1 cellular context compared by ENCODE assay signal in genomic region chr1:230749150-230749549, GRCh38.
TF ChIP-seq lines count a peak whose summit lies in the region.

No MANE protein-coding gene starts in this region.

TF ChIP-seq in H1, 55 proteins besides CTCF, POLR2A, EP300 and RAD21 (continued from another document):
- TF ChIP-seq, protein P1, sequence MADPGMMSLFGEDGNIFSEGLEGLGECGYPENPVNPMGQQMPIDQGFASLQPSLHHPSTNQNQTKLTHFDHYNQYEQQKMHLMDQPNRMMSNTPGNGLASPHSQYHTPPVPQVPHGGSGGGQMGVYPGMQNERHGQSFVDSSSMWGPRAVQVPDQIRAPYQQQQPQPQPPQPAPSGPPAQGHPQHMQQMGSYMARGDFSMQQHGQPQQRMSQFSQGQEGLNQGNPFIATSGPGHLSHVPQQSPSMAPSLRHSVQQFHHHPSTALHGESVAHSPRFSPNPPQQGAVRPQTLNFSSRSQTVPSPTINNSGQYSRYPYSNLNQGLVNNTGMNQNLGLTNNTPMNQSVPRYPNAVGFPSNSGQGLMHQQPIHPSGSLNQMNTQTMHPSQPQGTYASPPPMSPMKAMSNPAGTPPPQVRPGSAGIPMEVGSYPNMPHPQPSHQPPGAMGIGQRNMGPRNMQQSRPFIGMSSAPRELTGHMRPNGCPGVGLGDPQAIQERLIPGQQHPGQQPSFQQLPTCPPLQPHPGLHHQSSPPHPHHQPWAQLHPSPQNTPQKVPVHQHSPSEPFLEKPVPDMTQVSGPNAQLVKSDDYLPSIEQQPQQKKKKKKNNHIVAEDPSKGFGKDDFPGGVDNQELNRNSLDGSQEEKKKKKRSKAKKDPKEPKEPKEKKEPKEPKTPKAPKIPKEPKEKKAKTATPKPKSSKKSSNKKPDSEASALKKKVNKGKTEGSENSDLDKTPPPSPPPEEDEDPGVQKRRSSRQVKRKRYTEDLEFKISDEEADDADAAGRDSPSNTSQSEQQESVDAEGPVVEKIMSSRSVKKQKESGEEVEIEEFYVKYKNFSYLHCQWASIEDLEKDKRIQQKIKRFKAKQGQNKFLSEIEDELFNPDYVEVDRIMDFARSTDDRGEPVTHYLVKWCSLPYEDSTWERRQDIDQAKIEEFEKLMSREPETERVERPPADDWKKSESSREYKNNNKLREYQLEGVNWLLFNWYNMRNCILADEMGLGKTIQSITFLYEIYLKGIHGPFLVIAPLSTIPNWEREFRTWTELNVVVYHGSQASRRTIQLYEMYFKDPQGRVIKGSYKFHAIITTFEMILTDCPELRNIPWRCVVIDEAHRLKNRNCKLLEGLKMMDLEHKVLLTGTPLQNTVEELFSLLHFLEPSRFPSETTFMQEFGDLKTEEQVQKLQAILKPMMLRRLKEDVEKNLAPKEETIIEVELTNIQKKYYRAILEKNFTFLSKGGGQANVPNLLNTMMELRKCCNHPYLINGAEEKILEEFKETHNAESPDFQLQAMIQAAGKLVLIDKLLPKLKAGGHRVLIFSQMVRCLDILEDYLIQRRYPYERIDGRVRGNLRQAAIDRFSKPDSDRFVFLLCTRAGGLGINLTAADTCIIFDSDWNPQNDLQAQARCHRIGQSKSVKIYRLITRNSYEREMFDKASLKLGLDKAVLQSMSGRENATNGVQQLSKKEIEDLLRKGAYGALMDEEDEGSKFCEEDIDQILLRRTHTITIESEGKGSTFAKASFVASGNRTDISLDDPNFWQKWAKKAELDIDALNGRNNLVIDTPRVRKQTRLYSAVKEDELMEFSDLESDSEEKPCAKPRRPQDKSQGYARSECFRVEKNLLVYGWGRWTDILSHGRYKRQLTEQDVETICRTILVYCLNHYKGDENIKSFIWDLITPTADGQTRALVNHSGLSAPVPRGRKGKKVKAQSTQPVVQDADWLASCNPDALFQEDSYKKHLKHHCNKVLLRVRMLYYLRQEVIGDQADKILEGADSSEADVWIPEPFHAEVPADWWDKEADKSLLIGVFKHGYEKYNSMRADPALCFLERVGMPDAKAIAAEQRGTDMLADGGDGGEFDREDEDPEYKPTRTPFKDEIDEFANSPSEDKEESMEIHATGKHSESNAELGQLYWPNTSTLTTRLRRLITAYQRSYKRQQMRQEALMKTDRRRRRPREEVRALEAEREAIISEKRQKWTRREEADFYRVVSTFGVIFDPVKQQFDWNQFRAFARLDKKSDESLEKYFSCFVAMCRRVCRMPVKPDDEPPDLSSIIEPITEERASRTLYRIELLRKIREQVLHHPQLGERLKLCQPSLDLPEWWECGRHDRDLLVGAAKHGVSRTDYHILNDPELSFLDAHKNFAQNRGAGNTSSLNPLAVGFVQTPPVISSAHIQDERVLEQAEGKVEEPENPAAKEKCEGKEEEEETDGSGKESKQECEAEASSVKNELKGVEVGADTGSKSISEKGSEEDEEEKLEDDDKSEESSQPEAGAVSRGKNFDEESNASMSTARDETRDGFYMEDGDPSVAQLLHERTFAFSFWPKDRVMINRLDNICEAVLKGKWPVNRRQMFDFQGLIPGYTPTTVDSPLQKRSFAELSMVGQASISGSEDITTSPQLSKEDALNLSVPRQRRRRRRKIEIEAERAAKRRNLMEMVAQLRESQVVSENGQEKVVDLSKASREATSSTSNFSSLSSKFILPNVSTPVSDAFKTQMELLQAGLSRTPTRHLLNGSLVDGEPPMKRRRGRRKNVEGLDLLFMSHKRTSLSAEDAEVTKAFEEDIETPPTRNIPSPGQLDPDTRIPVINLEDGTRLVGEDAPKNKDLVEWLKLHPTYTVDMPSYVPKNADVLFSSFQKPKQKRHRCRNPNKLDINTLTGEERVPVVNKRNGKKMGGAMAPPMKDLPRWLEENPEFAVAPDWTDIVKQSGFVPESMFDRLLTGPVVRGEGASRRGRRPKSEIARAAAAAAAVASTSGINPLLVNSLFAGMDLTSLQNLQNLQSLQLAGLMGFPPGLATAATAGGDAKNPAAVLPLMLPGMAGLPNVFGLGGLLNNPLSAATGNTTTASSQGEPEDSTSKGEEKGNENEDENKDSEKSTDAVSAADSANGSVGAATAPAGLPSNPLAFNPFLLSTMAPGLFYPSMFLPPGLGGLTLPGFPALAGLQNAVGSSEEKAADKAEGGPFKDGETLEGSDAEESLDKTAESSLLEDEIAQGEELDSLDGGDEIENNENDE (IDR thresholded peaks at IDR 0.05; ENCODE audit: insufficient replicate concordance, low read length), result no peak
- TF ChIP-seq RNF2 (IDR thresholded peaks at IDR 0.05; ENCODE audit: borderline replicate concordance, low read depth, low read length, missing control alignments, poor library complexity, severe bottlenecking) (no peak), SIRT6 (IDR thresholded peaks at IDR 0.05; ENCODE audit: low read length) (no peak), JUND (IDR thresholded peaks at IDR 0.05; ENCODE audit: low read length) (no peak), ATF3 (IDR thresholded peaks at IDR 0.05; ENCODE audit: insufficient read depth, low read depth, low read length) (no peak), CBX8 (IDR thresholded peaks at IDR 0.05; ENCODE audit: borderline replicate concordance, low read depth, low read length) (no peak), NRF1 (IDR thresholded peaks at IDR 0.05; ENCODE audit: low read depth, low read length) (no peak), EZH2 (IDR thresholded peaks at IDR 0.05; ENCODE audit: low read depth, low read length, severe bottlenecking) (no peak)
- TF ChIP-seq, protein P2, sequence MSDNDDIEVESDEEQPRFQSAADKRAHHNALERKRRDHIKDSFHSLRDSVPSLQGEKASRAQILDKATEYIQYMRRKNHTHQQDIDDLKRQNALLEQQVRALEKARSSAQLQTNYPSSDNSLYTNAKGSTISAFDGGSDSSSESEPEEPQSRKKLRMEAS (IDR thresholded peaks at IDR 0.05), result no peak
